Comparison of ENCODE assay signal across 14 cellular contexts in the genomic region with DNA sequence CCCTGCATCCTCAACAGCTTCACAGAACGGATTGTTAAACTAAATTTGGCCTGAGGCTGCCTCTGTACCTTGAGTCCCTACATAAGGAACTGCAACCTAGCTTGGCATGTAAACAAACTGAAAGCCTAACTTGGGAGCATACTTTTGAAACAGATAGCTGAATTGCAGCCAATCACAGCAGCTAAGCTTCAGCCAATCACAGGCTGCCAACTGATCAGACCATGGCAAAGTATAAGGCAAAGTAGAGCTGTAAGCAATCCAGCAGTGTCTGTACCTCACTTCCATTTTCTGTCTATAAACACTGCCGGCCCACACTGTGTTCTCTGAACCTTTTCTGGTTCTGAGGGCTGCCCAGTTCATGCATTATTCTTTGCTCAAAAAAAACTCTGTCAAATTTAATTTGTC. TPM values are rescaled to one million over a fixed set of nuclear protein-coding genes. Genes with fewer than 3 reads are reported as not detected.
DNase-seq lines count a peak whose midpoint lies in the region; ATAC-seq and TF ChIP-seq lines count a peak whose summit lies in the region.
"Had no signal": no experiment of that assay in that cellular context is flagged by ENCODE, and none has a peak within 500 bp of the region (broad histone marks: within the 10 kb centered on the region; RNA-seq: fewer than 3 reads in every experiment).

No MANE protein-coding gene starts in this region.

- BruUV-seq in mammary epithelial cell (replicated peaks; lab: Mats Ljungman, UMichigan), result no TSS peak

- H3K4me3 ChIP-seq in NB4 (ENCODE audit: low read depth, low read length), result no peak overlapping the region
- H3K4me3 ChIP-seq in mammary epithelial cell (replicated peaks in 1 of 3; ENCODE audit: insufficient read depth in 1 of 3, low read depth in 2 of 3, low read length in 3 of 3), result no peak overlapping the region
- H3K4me3 ChIP-seq: esophagus squamous epithelium had no signal

- no peaks in the 10 kb centered on the region for H4K20me1 ChIP-seq in mammary epithelial cell (ENCODE audit: insufficient read depth, low read length)

- H3K36me3 ChIP-seq in mammary epithelial cell (ENCODE audit: insufficient read depth, low read length), result no peaks in the 10 kb centered on the region
- H3K36me3 ChIP-seq: esophagus squamous epithelium had no signal

- H3K4me1 Mint-ChIP-seq in stimulated activated naive CD8-positive, alpha-beta T cell treated with anti-CD3 and anti-CD28 coated beads, Interleukin-15, amount 100 ng/mL, for 72 hours, result no peaks in the 10 kb centered on the region
- no peaks in the 10 kb centered on the region for H3K4me1 Mint-ChIP-seq in stimulated activated naive B cell treated with anti-CD40 and anti-IgM and Interleukin-4, amounts not matched to agents 10 μg/mL and 1 μg/mL and 100 μg/mL, for 72 hours
- H3K4me1 Mint-ChIP-seq in activated naive CD8-positive, alpha-beta T cell treated with anti-CD3 and anti-CD28 coated beads for 36 hours, result no peaks in the 10 kb centered on the region
- H3K4me1 Mint-ChIP-seq: immature natural killer cell had no signal

- peak overlapping the region; percentile 46 for H2AFZ ChIP-seq in mammary epithelial cell (ENCODE audit: low read depth, low read length)

- intact Hi-C loops in mammary epithelial cell (cut with micrococcal nuclease), result no loop called here

- in situ Hi-C loops in mammary epithelial cell (cut with MboI; ENCODE audit: low sequenced_read_pairs in 2 of 2), result no loop called here
- in situ Hi-C loops in G401 (cut with HindIII; ENCODE audit: low sequenced_read_pairs), result no loop called here

- no peaks in the 10 kb centered on the region for H3K27me3 Mint-ChIP-seq in stimulated activated naive CD8-positive, alpha-beta T cell treated with anti-CD3 and anti-CD28 coated beads, Interleukin-15, amount 100 ng/mL, for 72 hours
- peaks cover 9 to 22% of the 10 kb centered on the region in 2 donors for H3K27me3 Mint-ChIP-seq in stimulated activated naive B cell treated with anti-CD40 and anti-IgM and Interleukin-4, amounts not matched to agents 10 μg/mL and 1 μg/mL and 100 μg/mL, for 72 hours
- H3K27me3 Mint-ChIP-seq in activated naive CD8-positive, alpha-beta T cell treated with anti-CD3 and anti-CD28 coated beads for 36 hours, result peaks cover 5% of the 10 kb centered on the region

- H3K9me3 Mint-ChIP-seq in stimulated activated naive CD8-positive, alpha-beta T cell treated with anti-CD3 and anti-CD28 coated beads, Interleukin-15, amount 100 ng/mL, for 72 hours, result peaks cover 0 to 3% of the 10 kb centered on the region in 2 donors
- H3K9me3 Mint-ChIP-seq in stimulated activated naive B cell treated with anti-CD40 and anti-IgM and Interleukin-4, amounts not matched to agents 10 μg/mL and 1 μg/mL and 100 μg/mL, for 72 hours, result peaks cover 7% of the 10 kb centered on the region in 2 donors
- H3K9me3 Mint-ChIP-seq in activated naive CD8-positive, alpha-beta T cell treated with anti-CD3 and anti-CD28 coated beads for 36 hours, result peaks cover 2% of the 10 kb centered on the region

- CTCF ChIA-PET in mammary epithelial cell (lab: Charles Lee; ENCODE audit: low non-redundant PET), result no interaction called here

- H3K4me1 ChIP-seq in mammary epithelial cell (ENCODE audit: insufficient read depth, low read length), result peaks cover 13% of the 10 kb centered on the region

- no peaks in the 10 kb centered on the region for H3K36me3 Mint-ChIP-seq in stimulated activated naive B cell treated with anti-CD40 and anti-IgM and Interleukin-4, amounts not matched to agents 10 μg/mL and 1 μg/mL and 100 μg/mL, for 72 hours
- H3K36me3 Mint-ChIP-seq in activated naive CD8-positive, alpha-beta T cell treated with anti-CD3 and anti-CD28 coated beads for 36 hours, result no peaks in the 10 kb centered on the region

- H3K4me3 Mint-ChIP-seq in stimulated activated naive CD8-positive, alpha-beta T cell treated with anti-CD3 and anti-CD28 coated beads, Interleukin-15, amount 100 ng/mL, for 72 hours, result no peak overlapping the region
- no peak overlapping the region for H3K4me3 Mint-ChIP-seq in stimulated activated naive B cell treated with anti-CD40 and anti-IgM and Interleukin-4, amounts not matched to agents 10 μg/mL and 1 μg/mL and 100 μg/mL, for 72 hours
- H3K4me3 Mint-ChIP-seq in activated naive CD8-positive, alpha-beta T cell treated with anti-CD3 and anti-CD28 coated beads for 36 hours, result no peak overlapping the region
- H3K4me3 Mint-ChIP-seq: immature natural killer cell had no signal

- no peaks in the 10 kb centered on the region for H3K79me2 ChIP-seq in mammary epithelial cell (ENCODE audit: insufficient read depth, low read length)

- no peak for TF ChIP-seq POLR2A in NB4 (IDR thresholded peaks at IDR 0.05; ENCODE audit: extremely low read depth, insufficient read length)

- H3K27ac ChIP-seq in mammary epithelial cell (ENCODE audit: insufficient read depth, low read depth, low read length), result no peak overlapping the region
- H3K27ac ChIP-seq: esophagus squamous epithelium had no signal

- dilution Hi-C loops in mammary epithelial cell (cut with HindIII; ENCODE audit: low sequenced_read_pairs), result no loop called here

- TF ChIP-seq CTCF in NB4 (IDR thresholded peaks at IDR 0.05; ENCODE audit: low read depth, low read length) (no peak), mammary epithelial cell (conservative IDR thresholded peaks at IDR 0.05 in 1 of 2, IDR thresholded peaks at IDR 0.05 in 1 of 2; ENCODE audit: extremely low read depth in 1 of 2, insufficient read depth in 1 of 2, low read depth in 1 of 2, low read length in 2 of 2) (no peak)

- no peak for DNase-seq in stimulated activated naive CD8-positive, alpha-beta T cell treated with anti-CD3 and anti-CD28 coated beads, Interleukin-15, amount 100 ng/mL, for 72 hours
- DNase-seq in stimulated activated naive CD8-positive, alpha-beta T cell treated with anti-CD3 and anti-CD28 coated beads, Interleukin-15, Interleukin-2, amounts not matched to agents 100 U/mL and 50 U/mL, for 24 hours, result no peak
- DNase-seq in NB4 (ENCODE audit: low read depth), result peak; percentile 29
- DNase-seq in mammary epithelial cell, result no peak
- DNase-seq in stimulated activated naive B cell treated with anti-CD40 and anti-IgM and Interleukin-4, amounts not matched to agents 10 μg/mL and 1 μg/mL and 100 μg/mL, for 72 hours, result no peak
- DNase-seq in G401 (ENCODE audit: low spot score), result no peak
- DNase-seq in activated naive CD8-positive, alpha-beta T cell treated with anti-CD3 and anti-CD28 coated beads for 36 hours, result no peak
- DNase-seq in hippocampal formation (lab: John Stamatoyannopoulos, UW), result no peak
- DNase-seq: activated CD8-positive, alpha-beta memory T cell treated with anti-CD3 and anti-CD28 coated beads, Interleukin-2, amount 50 U/mL, for 48 hours; esophagus squamous epithelium; immature natural killer cell; SHP77; stimulated activated CD4-positive, alpha-beta T cell treated with anti-CD3 and anti-CD28 coated beads, Interleukin-4, amount 100 ng/mL, for 24 hours; stimulated activated naive CD4-positive, alpha-beta T cell treated with Interleukin-2 at 50 U/mL for 16 hours had no signal

- ATAC-seq in stimulated activated naive CD8-positive, alpha-beta T cell treated with anti-CD3 and anti-CD28 coated beads, Interleukin-15, amount 100 ng/mL, for 72 hours, result peak; percentile 31
- ATAC-seq in stimulated activated naive CD8-positive, alpha-beta T cell treated with anti-CD3 and anti-CD28 coated beads, Interleukin-15, Interleukin-2, amounts not matched to agents 100 U/mL and 50 U/mL, for 24 hours, result no peak
- ATAC-seq in stimulated activated naive B cell treated with anti-CD40 and anti-IgM and Interleukin-4, amounts not matched to agents 10 μg/mL and 1 μg/mL and 100 μg/mL, for 72 hours (replicated peaks), result peak; percentile 38 to 48

- WGBS in mammary epithelial cell (ENCODE audit: low coverage, missing lambda C conversion rate), result 22% methylated on average over 1 of the region's 2 CpGs

- no peak overlapping the region for H3K27ac Mint-ChIP-seq in stimulated activated naive CD8-positive, alpha-beta T cell treated with anti-CD3 and anti-CD28 coated beads, Interleukin-15, amount 100 ng/mL, for 72 hours
- H3K27ac Mint-ChIP-seq in stimulated activated naive B cell treated with anti-CD40 and anti-IgM and Interleukin-4, amounts not matched to agents 10 μg/mL and 1 μg/mL and 100 μg/mL, for 72 hours, result no peak overlapping the region
- H3K27ac Mint-ChIP-seq in activated naive CD8-positive, alpha-beta T cell treated with anti-CD3 and anti-CD28 coated beads for 36 hours, result no peak overlapping the region
- H3K27ac Mint-ChIP-seq: immature natural killer cell had no signal

- H3K27me3 ChIP-seq in mammary epithelial cell (ENCODE audit: insufficient read depth, low read length), result no peaks in the 10 kb centered on the region

- H3K4me2 ChIP-seq in mammary epithelial cell (ENCODE audit: insufficient read depth, low read depth, low read length), result no peak overlapping the region

- no peak overlapping the region for H3K9ac ChIP-seq in mammary epithelial cell (ENCODE audit: insufficient read depth, low read length)

- no peaks in the 10 kb centered on the region for H3K9me3 ChIP-seq in mammary epithelial cell (replicated peaks; ENCODE audit: insufficient read depth, low read length)

RNA-seq across cellular contexts. Expression of a gene that starts 8.9 kb away (rescaled TPM):
- total RNA-seq in mammary epithelial cell, result 1 to 10 TPM; 2.1 to 5.7 TPM
- 0.58 TPM for polyA plus RNA-seq in mammary epithelial cell
- 7.5 TPM for polyA minus RNA-seq in mammary epithelial cell
- total RNA-seq in G401 (2014; rRNA removed; shearing (Covaris generic)), result 6.5 and 7.5 TPM in 2 replicates
- total RNA-seq in activated naive CD8-positive, alpha-beta T cell treated with anti-CD3 and anti-CD28 coated beads for 36 hours, result 1 to 10 TPM; 1.5 to 2.3 TPM

RNA-seq across cellular contexts. Expression of a gene that starts 31.9 kb away (rescaled TPM):
- 10 to 100 TPM; 87.2 to 96.3 TPM for total RNA-seq in mammary epithelial cell
- 26.1 TPM for polyA plus RNA-seq in mammary epithelial cell
- polyA minus RNA-seq in mammary epithelial cell, result 186 TPM
- 52.1 and 55.9 TPM in 2 replicates for total RNA-seq in G401 (2014; rRNA removed; shearing (Covaris generic))
- total RNA-seq in activated naive CD8-positive, alpha-beta T cell treated with anti-CD3 and anti-CD28 coated beads for 36 hours, result 10 to 100 TPM; 77.4 to 82.6 TPM
